Comparison of ENCODE assay signal across 8 cellular contexts in the genomic region with DNA sequence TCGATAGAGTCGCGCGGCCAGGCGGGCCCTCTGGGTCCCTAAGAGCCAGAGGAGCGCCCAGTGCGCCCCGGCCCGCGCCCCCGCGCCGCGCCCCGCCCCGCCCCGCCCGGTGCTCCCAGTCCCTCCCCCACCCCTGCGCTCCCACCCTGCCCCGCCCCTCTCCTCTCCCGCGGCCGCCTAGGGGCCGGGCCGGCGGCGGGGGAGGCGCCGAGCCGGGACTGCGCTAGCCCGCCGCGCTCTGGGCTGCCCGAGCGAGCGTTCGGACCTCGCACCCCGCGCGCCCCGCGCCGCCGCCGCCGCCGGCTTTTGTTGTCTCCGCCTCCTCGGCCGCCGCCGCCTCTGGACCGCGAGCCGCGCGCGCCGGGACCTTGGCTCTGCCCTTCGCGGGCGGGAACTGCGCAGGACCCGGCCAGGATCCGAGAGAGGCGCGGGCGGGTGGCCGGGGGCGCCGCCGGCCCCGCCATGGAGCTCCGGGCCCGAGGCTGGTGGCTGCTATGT. TPM values are rescaled to one million over a fixed set of nuclear protein-coding genes. Genes with fewer than 3 reads are reported as not detected.
A peak's percentile ranks its signal among the peaks of the same experiment; 100 is the strongest.
DNase-seq lines count a peak whose midpoint lies in the region; ATAC-seq and TF ChIP-seq lines count a peak whose summit lies in the region.

A gene with protein sequence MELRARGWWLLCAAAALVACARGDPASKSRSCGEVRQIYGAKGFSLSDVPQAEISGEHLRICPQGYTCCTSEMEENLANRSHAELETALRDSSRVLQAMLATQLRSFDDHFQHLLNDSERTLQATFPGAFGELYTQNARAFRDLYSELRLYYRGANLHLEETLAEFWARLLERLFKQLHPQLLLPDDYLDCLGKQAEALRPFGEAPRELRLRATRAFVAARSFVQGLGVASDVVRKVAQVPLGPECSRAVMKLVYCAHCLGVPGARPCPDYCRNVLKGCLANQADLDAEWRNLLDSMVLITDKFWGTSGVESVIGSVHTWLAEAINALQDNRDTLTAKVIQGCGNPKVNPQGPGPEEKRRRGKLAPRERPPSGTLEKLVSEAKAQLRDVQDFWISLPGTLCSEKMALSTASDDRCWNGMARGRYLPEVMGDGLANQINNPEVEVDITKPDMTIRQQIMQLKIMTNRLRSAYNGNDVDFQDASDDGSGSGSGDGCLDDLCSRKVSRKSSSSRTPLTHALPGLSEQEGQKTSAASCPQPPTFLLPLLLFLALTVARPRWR (plus strand): TSS at position 207 of the 498 bp plus-strand sequence. CDS start 256 bp downstream, at position 463.

- H3K4me1 ChIP-seq in Caco-2 (peaks cover 9% of the 10 kb centered on the region; the same call in 1 of the 2 replicates), Karpas-422 (ENCODE audit: low read length) (peaks cover 9% of the 10 kb centered on the region)

- H3K27me3 Mint-ChIP-seq in Caco-2 (ENCODE audit: insufficient read depth, unreplicated experiment): no peaks in the 10 kb centered on the region
- peaks cover 59% of the 10 kb centered on the region for H3K27me3 Mint-ChIP-seq in dendritic cell treated with granulocyte-macrophage colony-stimulating factor and Interleukin-4, amounts not matched to agents 40 ng/mL and 50 ng/mL, for 4 days

- peak within 1 kb of the TSS; percentile 95 for H2AFZ ChIP-seq in Karpas-422 (ENCODE audit: low read length)

- H3K79me2 ChIP-seq in Karpas-422 (ENCODE audit: low read length): no peaks in the 10 kb centered on the region

- peak within 1 kb of the TSS; percentile 99 for H3K4me2 ChIP-seq in Karpas-422 (ENCODE audit: low read depth, low read length, poor library complexity, severe bottlenecking)

- BruUV-seq in Caco-2 (replicated peaks; lab: Mats Ljungman, UMichigan): no TSS peak

- peak within 1 kb of the TSS; percentile 64 for H3K4me3 ChIP-seq in Caco-2 (ENCODE audit: low read depth, low read length)
- H3K4me3 ChIP-seq in Karpas-422 (ENCODE audit: low read length): peak within 1 kb of the TSS; percentile 81

- H3K36me3 Mint-ChIP-seq in Caco-2 (ENCODE audit: insufficient read depth, unreplicated experiment): no peaks in the 10 kb centered on the region
- no peaks in the 10 kb centered on the region for H3K36me3 Mint-ChIP-seq in dendritic cell treated with granulocyte-macrophage colony-stimulating factor and Interleukin-4, amounts not matched to agents 40 ng/mL and 50 ng/mL, for 4 days (ENCODE audit: low read depth)

- CTCF ChIA-PET in Caco-2 (lab: Charles Lee): interaction anchor here (0.6 to 1.7 kb wide), 2 partner anchors 131 to 179 kb away, joined by 3 to 7 read pairs; no protein-coding TSS in a partner anchor

- peak within 1 kb of the TSS; percentile 82 for H3K9ac ChIP-seq in Karpas-422 (ENCODE audit: low read length)

- POLR2A ChIA-PET in Caco-2 (lab: Charles Lee): no interaction called here

- intact Hi-C loops in Caco-2 (cut with micrococcal nuclease; ENCODE audit: unreplicated experiment) (loop anchor here (5.0 kb wide), 2 partner anchors 178 to 283 kb away; no protein-coding TSS in a partner anchor), left colon (cut with DNase I, micrococcal nuclease) (loop anchor here in 1 of 2 donors (5.0 kb wide), 1 partner anchor 203 kb away; no protein-coding TSS in a partner anchor)
- intact Hi-C loops in dendritic cell treated with granulocyte-macrophage colony-stimulating factor and Interleukin-4, amounts not matched to agents 40 ng/mL and 50 ng/mL, for 4 days (cut with micrococcal nuclease): loop anchor here (5.0 kb wide), 1 partner anchor 203 kb away; no protein-coding TSS in a partner anchor

- H3K36me3 ChIP-seq in Caco-2 (ENCODE audit: control insufficient read depth, insufficient read depth, low read length) (no peaks in the 10 kb centered on the region), Karpas-422 (ENCODE audit: insufficient read depth, low read length) (no peaks in the 10 kb centered on the region)

- no peak within 1 kb of the TSS for H3K27ac ChIP-seq in Karpas-422 (ENCODE audit: low read length)

- no peaks in the 10 kb centered on the region for H4K20me1 ChIP-seq in Karpas-422 (ENCODE audit: insufficient read depth, low read depth, low read length)

- H3K9me3 ChIP-seq in Caco-2 (no peaks in the 10 kb centered on the region), Karpas-422 (ENCODE audit: low read length) (no peaks in the 10 kb centered on the region)

- H3K9me2 ChIP-seq in Karpas-422 (replicated peaks; ENCODE audit: insufficient read depth, low read length): no peaks in the 10 kb centered on the region

- ATAC-seq in GM19463 (IDR thresholded peaks at IDR 0.05; ENCODE audit: unreplicated experiment) (peak; percentile 56), left colon (peak; percentile 79)

- peak within 1 kb of the TSS; percentile 73 for H3K4me3 Mint-ChIP-seq in Caco-2 (ENCODE audit: unreplicated experiment)
- H3K4me3 Mint-ChIP-seq in dendritic cell treated with granulocyte-macrophage colony-stimulating factor and Interleukin-4, amounts not matched to agents 40 ng/mL and 50 ng/mL, for 4 days: peak within 1 kb of the TSS; percentile 67

- TF ChIP-seq CTCF in Caco-2 (IDR thresholded peaks at IDR 0.05; ENCODE audit: insufficient read depth in 1 of 2, low read depth in 1 of 2, low read length in 1 of 2, severe bottlenecking in 1 of 2, unreplicated experiment in 1 of 2): no peak

- H3K27ac Mint-ChIP-seq in Caco-2 (ENCODE audit: unreplicated experiment): no peak within 1 kb of the TSS
- H3K27ac Mint-ChIP-seq in dendritic cell treated with granulocyte-macrophage colony-stimulating factor and Interleukin-4, amounts not matched to agents 40 ng/mL and 50 ng/mL, for 4 days: no peak within 1 kb of the TSS

- H3K27me3 ChIP-seq in Caco-2 (replicated peaks; ENCODE audit: control insufficient read depth, insufficient read depth, low read length): no peaks in the 10 kb centered on the region
- H3K27me3 ChIP-seq in Karpas-422 (ENCODE audit: low read length): no peaks in the 10 kb centered on the region

- DNase-seq in Caco-2: peak; percentile 62 to 75
- peak; percentile 85 for DNase-seq in Karpas-422
- DNase-seq in T-helper 22 cell (ENCODE audit: low read depth): peak; percentile 53
- peak; percentile 49 to 78 for DNase-seq in left colon
- DNase-seq in stimulated activated CD8-positive, alpha-beta memory T cell treated with anti-CD3 and anti-CD28 coated beads, Interleukin-15, amount 100 ng/mL, for 1 hour (ENCODE audit: low read depth): peak; percentile 9
- DNase-seq in central memory CD4-positive, alpha-beta T cell: no peak

- no peaks in the 10 kb centered on the region for H3K4me1 Mint-ChIP-seq in Caco-2 (ENCODE audit: low read depth, unreplicated experiment)
- peaks cover 6% of the 10 kb centered on the region for H3K4me1 Mint-ChIP-seq in dendritic cell treated with granulocyte-macrophage colony-stimulating factor and Interleukin-4, amounts not matched to agents 40 ng/mL and 50 ng/mL, for 4 days (ENCODE audit: low read depth)

- H3K9me3 Mint-ChIP-seq in Caco-2 (ENCODE audit: unreplicated experiment): no peaks in the 10 kb centered on the region
- no peaks in the 10 kb centered on the region for H3K9me3 Mint-ChIP-seq in dendritic cell treated with granulocyte-macrophage colony-stimulating factor and Interleukin-4, amounts not matched to agents 40 ng/mL and 50 ng/mL, for 4 days

RNA-seq across cellular contexts. Expression of the gene that starts here (rescaled TPM):
- total RNA-seq in Caco-2 (2022) (39.9 and 45.2 TPM in 2 replicates), left colon (10 to 100 TPM; 10.4 to 20.0 TPM)
- total RNA-seq in Karpas-422 (2014; rRNA removed; shearing (Covaris generic); ENCODE audit: low replicate concordance): 0.60 and 0.87 TPM in 2 replicates

Comparison
In these comparisons a context has a peak if more than half of its experiments do, and no peak if none do; other contexts are left out.
1. Peak in DNase-seq, H3K4me3 ChIP-seq, H3K9ac ChIP-seq and H3K4me2 ChIP-seq in Karpas-422; RNA of the gene not detected or under 1 TPM.